In genomic region chr2:135411646-135412045, GRCh38 we compare ENCODE assay signal across 26 cellular contexts.
DNase-seq lines count a peak whose midpoint lies in the region; ATAC-seq, FAIRE-seq and TF ChIP-seq lines count a peak whose summit lies in the region.
"Had no signal": no experiment of that assay in that cellular context is flagged by ENCODE, and none has a peak within 500 bp of the region (broad histone marks: within the 10 kb centered on the region; RNA-seq: fewer than 3 reads in every experiment).

No MANE protein-coding gene starts in this region.

- WGBS in HepG2 (ENCODE audit: low lambda C conversion rate) = 98% methylated on average over 3 of the region's 3 CpGs
- 95% methylated on average over 3 of the region's 3 CpGs for WGBS in right lobe of liver (ENCODE audit: insufficient coverage, low coverage, low lambda C conversion rate, missing lambda C conversion rate)
- 97% methylated on average over 3 of the region's 3 CpGs; no CpG with 5 or more reads in 1 of the 2 experiments for WGBS in H1 (ENCODE audit: extremely low coverage in 1 of 2, insufficient coverage in 1 of 2, insufficient read length in 1 of 2, insufficient replicate concordance in 2 of 2, low coverage in 1 of 2, low lambda C conversion rate in 2 of 2, missing lambda C conversion rate in 1 of 2), 2 experiments

- no peaks in the 10 kb centered on the region for H3K36me3 ChIP-seq in HepG2 (replicated peaks in 1 of 2; ENCODE audit: control insufficient read depth in 1 of 2, insufficient read depth in 2 of 2, low read length in 2 of 2)
- H3K36me3 ChIP-seq in right lobe of liver = no peaks in the 10 kb centered on the region
- H3K36me3 ChIP-seq in H1 (ENCODE audit: control insufficient read depth in 2 of 4, insufficient read depth in 4 of 4, low read length in 3 of 4) = no peaks in the 10 kb centered on the region
- H3K36me3 ChIP-seq: BE2C, BLaER1 had no signal

- no peak for FAIRE-seq in HepG2 (lab: Jason Lieb, UNC)
- FAIRE-seq in H1 (lab: Jason Lieb, UNC) = no peak
- FAIRE-seq: GM12878, GM12892, GM18507 had no signal

- no peak overlapping the region for H4K91ac ChIP-seq in H1 (replicated peaks; ENCODE audit: insufficient read length, low read length)

- TF ChIP-seq CTCF in HepG2 (CRISPR knock-in tag; IDR thresholded peaks at IDR 0.05) (no peak), right lobe of liver (IDR thresholded peaks at IDR 0.05) (no peak), H1 (IDR thresholded peaks at IDR 0.05; ENCODE audit: control extremely low read depth in 1 of 3, insufficient read depth in 1 of 3, low read depth in 1 of 3, low read length in 3 of 3) (no peak), omental fat pad (IDR thresholded peaks at IDR 0.05) (no peak)

- no peaks in the 10 kb centered on the region for H3K27me3 ChIP-seq in HepG2 (ENCODE audit: control insufficient read depth in 1 of 2, insufficient read depth in 2 of 2, low read length in 2 of 2)
- H3K27me3 ChIP-seq in right lobe of liver = no peaks in the 10 kb centered on the region
- no peaks in the 10 kb centered on the region for H3K27me3 ChIP-seq in H1 (replicated peaks in 1 of 4; ENCODE audit: control insufficient read depth in 3 of 4, extremely low read depth in 1 of 4, insufficient read depth in 3 of 4, low read length in 3 of 4)
- H3K27me3 ChIP-seq: BE2C, BLaER1 had no signal

- H3K4me2 ChIP-seq in HepG2 (ENCODE audit: low read depth, low read length) (no peak overlapping the region), H1 (ENCODE audit: insufficient read depth in 1 of 2, low read depth in 2 of 2, low read length in 2 of 2) (no peak overlapping the region)
- H3K4me2 ChIP-seq: BLaER1 had no signal

- no peak for TF ChIP-seq POLR2A in HepG2 (IDR thresholded peaks at IDR 0.05; ENCODE audit: insufficient read depth in 1 of 2, low read depth in 2 of 2, low read length in 2 of 2)
- no peak for TF ChIP-seq POLR2A in right lobe of liver (IDR thresholded peaks at IDR 0.05)
- TF ChIP-seq POLR2A in H1 (IDR thresholded peaks at IDR 0.05; ENCODE audit: control extremely low read depth in 1 of 2, low read depth in 2 of 2, low read length in 2 of 2) = no peak

- no peak overlapping the region for H2AK5ac ChIP-seq in H1 (ENCODE audit: low read depth, low read length)

- POLR2A ChIA-PET in HepG2 (lab: Yijun Ruan, JAX) (no interaction called here), H1 (lab: Charles Lee; ENCODE audit: partially characterized antibody) (no interaction called here)
- POLR2A ChIA-PET in activated CD8-positive, alpha-beta T cell treated with anti-CD3 and anti-CD28 coated beads, Interleukin-2, amount 10 ng/mL, durations not matched to agents 7 days and 5 days (lab: Charles Lee) = no interaction called here

- no peak overlapping the region for H3K23ac ChIP-seq in H1 (ENCODE audit: insufficient read length)

- H4K20me1 ChIP-seq in HepG2 (ENCODE audit: insufficient read depth, low read length) (no peaks in the 10 kb centered on the region), H1 (replicated peaks in 1 of 2; ENCODE audit: control insufficient read depth in 1 of 2, insufficient read depth in 2 of 2, low read length in 2 of 2) (no peaks in the 10 kb centered on the region)
- H4K20me1 ChIP-seq: BLaER1 had no signal

- H3K56ac ChIP-seq in H1 (replicated peaks; ENCODE audit: insufficient read length, low read depth, low read length) = no peak overlapping the region

- H3K4ac ChIP-seq in H1 (replicated peaks; ENCODE audit: insufficient read length, low read depth, low read length) = no peak overlapping the region

- TF ChIP-seq RAD21 in HepG2 (CRISPR knock-in tag; IDR thresholded peaks at IDR 0.05) = no peak
- TF ChIP-seq RAD21 in Ishikawa (IDR thresholded peaks at IDR 0.05; ENCODE audit: low read depth) = no peak
- TF ChIP-seq RAD21 in H1 (IDR thresholded peaks at IDR 0.05 in 1 of 2, conservative IDR thresholded peaks at IDR 0.05 in 1 of 2; ENCODE audit: low read depth in 2 of 2, low read length in 2 of 2) = no peak

- H2AFZ ChIP-seq in HepG2 (ENCODE audit: low read length) (no peak overlapping the region), H1 (ENCODE audit: low read length) (no peak overlapping the region)

- intact Hi-C loops in HepG2 (cut with micrococcal nuclease; ENCODE audit: unreplicated experiment) (no loop called here), right lobe of liver (cut with DNase I) (no loop called here)

- no peaks in the 10 kb centered on the region for H3K23me2 ChIP-seq in H1 (ENCODE audit: low read depth, low read length)

- TF ChIP-seq EP300 in HepG2 (IDR thresholded peaks at IDR 0.05; ENCODE audit: low read depth in 2 of 2, low read length in 2 of 2) (no peak), HepG2 (CRISPR knock-in tag; IDR thresholded peaks at IDR 0.05; ENCODE audit: borderline replicate concordance) (no peak), Ishikawa (IDR thresholded peaks at IDR 0.05; ENCODE audit: borderline replicate concordance) (no peak), H1 (IDR thresholded peaks at IDR 0.05; ENCODE audit: borderline replicate concordance in 1 of 2, low read depth in 2 of 2, low read length in 2 of 2) (no peak)

- H3K36me3 Mint-ChIP-seq in activated CD8-positive, alpha-beta T cell treated with anti-CD3 and anti-CD28 coated beads, Interleukin-2, amount 10 ng/mL, durations not matched to agents 7 days and 5 days (ENCODE audit: low read depth) = no peaks in the 10 kb centered on the region
- H3K36me3 Mint-ChIP-seq: CD14-positive monocyte had no signal

- H3K9ac ChIP-seq in HepG2 (ENCODE audit: insufficient read depth, low read depth, low read length) = no peak overlapping the region
- no peak overlapping the region for H3K9ac ChIP-seq in H1 (replicated peaks in 1 of 4; ENCODE audit: extremely low read depth in 1 of 4, low read depth in 3 of 4, low read length in 3 of 4)
- H3K9ac ChIP-seq: BLaER1 had no signal

- no peak overlapping the region for H3K4me3 Mint-ChIP-seq in activated CD8-positive, alpha-beta T cell treated with anti-CD3 and anti-CD28 coated beads, Interleukin-2, amount 10 ng/mL, durations not matched to agents 7 days and 5 days
- H3K4me3 Mint-ChIP-seq: CD14-positive monocyte; CD4-positive, alpha-beta memory T cell; CD4-positive, CD25-positive, alpha-beta regulatory T cell; CD8-positive, alpha-beta memory T cell had no signal

- no TSS peak for BruUV-seq in HepG2 (replicated peaks; lab: Mats Ljungman, UMichigan)

- no peak overlapping the region for H2BK15ac ChIP-seq in H1 (ENCODE audit: low read length)

- H3K4me1 Mint-ChIP-seq in activated CD8-positive, alpha-beta T cell treated with anti-CD3 and anti-CD28 coated beads, Interleukin-2, amount 10 ng/mL, durations not matched to agents 7 days and 5 days (ENCODE audit: low read depth) = no peaks in the 10 kb centered on the region
- H3K4me1 Mint-ChIP-seq: CD14-positive monocyte; CD4-positive, alpha-beta memory T cell; CD4-positive, CD25-positive, alpha-beta regulatory T cell; CD8-positive, alpha-beta memory T cell had no signal

- H3K4me3 ChIP-seq in HepG2 (replicated peaks in 1 of 3; ENCODE audit: insufficient read depth in 1 of 3, low read depth in 2 of 3, low read length in 3 of 3) = no peak overlapping the region
- H3K4me3 ChIP-seq in right lobe of liver = no peak overlapping the region
- no peak overlapping the region for H3K4me3 ChIP-seq in H1 (ENCODE audit: extremely low read depth in 1 of 4, insufficient read depth in 2 of 4, low read depth in 3 of 4, low read length in 4 of 4)
- H3K4me3 ChIP-seq: BLaER1, GM12878 had no signal

- H3K14ac ChIP-seq in H1 (ENCODE audit: insufficient read length) = no peak overlapping the region

- no peaks in the 10 kb centered on the region for H3K79me1 ChIP-seq in H1 (ENCODE audit: low read depth, low read length)

- no peaks in the 10 kb centered on the region for H3K27me3 Mint-ChIP-seq in activated CD8-positive, alpha-beta T cell treated with anti-CD3 and anti-CD28 coated beads, Interleukin-2, amount 10 ng/mL, durations not matched to agents 7 days and 5 days (ENCODE audit: low read depth)
- H3K27me3 Mint-ChIP-seq: CD4-positive, alpha-beta memory T cell; CD4-positive, CD25-positive, alpha-beta regulatory T cell; CD8-positive, alpha-beta memory T cell had no signal

- CTCF ChIA-PET in HepG2 (lab: Yijun Ruan, JAX; ENCODE audit: low intra/inter-chr PET ratio, low total read pairs) = no interaction called here
- CTCF ChIA-PET in H1 (lab: Charles Lee; ENCODE audit: partially characterized antibody) = no interaction called here
- CTCF ChIA-PET in activated CD8-positive, alpha-beta T cell treated with anti-CD3 and anti-CD28 coated beads, Interleukin-2, amount 10 ng/mL, durations not matched to agents 7 days and 5 days (lab: Charles Lee) = no interaction called here

- H3K9me3 Mint-ChIP-seq in activated CD8-positive, alpha-beta T cell treated with anti-CD3 and anti-CD28 coated beads, Interleukin-2, amount 10 ng/mL, durations not matched to agents 7 days and 5 days (ENCODE audit: insufficient read depth) = peaks cover 8% of the 10 kb centered on the region

- no peak overlapping the region for H3K27ac Mint-ChIP-seq in activated CD8-positive, alpha-beta T cell treated with anti-CD3 and anti-CD28 coated beads, Interleukin-2, amount 10 ng/mL, durations not matched to agents 7 days and 5 days
- H3K27ac Mint-ChIP-seq: CD14-positive monocyte; CD4-positive, alpha-beta memory T cell; CD4-positive, CD25-positive, alpha-beta regulatory T cell; CD8-positive, alpha-beta memory T cell had no signal

- H4K5ac ChIP-seq in H1 (ENCODE audit: insufficient read length, low read depth, low read length) = no peak overlapping the region

- no peak overlapping the region for H3K18ac ChIP-seq in H1 (ENCODE audit: extremely low read depth, low read length)

- H2BK12ac ChIP-seq in H1 (ENCODE audit: low read depth, low read length) = no peak overlapping the region

- ATAC-seq in HepG2 (no peak), right lobe of liver (no peak), omental fat pad (ENCODE audit: low FRiP score) (no peak)
- ATAC-seq in activated CD8-positive, alpha-beta T cell treated with anti-CD3 and anti-CD28 coated beads, Interleukin-2, amount 10 ng/mL, durations not matched to agents 7 days and 5 days = no peak
- ATAC-seq: GM12878 had no signal

- in situ Hi-C loops in HepG2 (cut with HindIII; ENCODE audit: extremely low pct_ligation_motif_present, low pct_unique_long_range_greater_than_20kb) = no loop called here

- H2BK120ac ChIP-seq in H1 (replicated peaks; ENCODE audit: low read depth, low read length) = no peak overlapping the region

- H3K27ac ChIP-seq in HepG2 (ENCODE audit: extremely low read length, insufficient read depth, low read length) = no peak overlapping the region
- no peak overlapping the region for H3K27ac ChIP-seq in right lobe of liver
- H3K27ac ChIP-seq in H1 (ENCODE audit: low read depth, low read length) = no peak overlapping the region
- H3K27ac ChIP-seq: 22Rv1, BLaER1 had no signal

- no peak overlapping the region for H2BK5ac ChIP-seq in H1 (ENCODE audit: low read depth, low read length)

- H2BK20ac ChIP-seq in H1 (ENCODE audit: low read length) = no peak overlapping the region

- no peaks in the 10 kb centered on the region for H3K9me3 ChIP-seq in HepG2 (ENCODE audit: low read length)
- no peaks in the 10 kb centered on the region for H3K9me3 ChIP-seq in right lobe of liver
- no peaks in the 10 kb centered on the region for H3K9me3 ChIP-seq in H1 (ENCODE audit: insufficient read depth in 2 of 2, low read depth in 1 of 2, low read length in 1 of 2)
- H3K9me3 ChIP-seq: BE2C, BLaER1 had no signal

- H4K8ac ChIP-seq in H1 (ENCODE audit: extremely low read depth, insufficient read depth, low read length) = no peak overlapping the region

- H3K4me1 ChIP-seq in HepG2 (ENCODE audit: insufficient read depth, low read length) = no peaks in the 10 kb centered on the region
- peaks cover 0 to 2% (median 0%) of the 10 kb centered on the region in 4 donors for H3K4me1 ChIP-seq in right lobe of liver
- no peaks in the 10 kb centered on the region for H3K4me1 ChIP-seq in H1 (replicated peaks in 1 of 4; ENCODE audit: control insufficient read depth in 3 of 4, insufficient read depth in 4 of 4, low read length in 3 of 4)
- H3K4me1 ChIP-seq: BE2C, BLaER1 had no signal

- no peak for DNase-seq in HepG2 (ENCODE audit: low spot score)
- no peak for DNase-seq in right lobe of liver
- DNase-seq in H1 (ENCODE audit: low read depth in 1 of 2, low spot score in 2 of 2) = no peak
- DNase-seq in omental fat pad (ENCODE audit: low spot score) = no peak
- no peak for DNase-seq in activated CD8-positive, alpha-beta T cell treated with anti-CD3 and anti-CD28 coated beads, Interleukin-2, amount 10 ng/mL, durations not matched to agents 7 days and 5 days
- DNase-seq: ACHN; BE2C; C1 segment of cervical spinal cord; CD4-positive, alpha-beta memory T cell; CD4-positive, CD25-positive, alpha-beta regulatory T cell; CD8-positive, alpha-beta memory T cell; COR-L47; DMS 273 treated with DMSO at 0.1 percent for 48 hours; DMS153; DMS53; DMS79; DND-41; EL; GDM1 had no signal

- H3K79me2 ChIP-seq in HepG2 (ENCODE audit: insufficient read depth, low read length) = no peaks in the 10 kb centered on the region
- no peaks in the 10 kb centered on the region for H3K79me2 ChIP-seq in H1 (ENCODE audit: control insufficient read depth in 1 of 2, insufficient read depth in 2 of 2, low read length in 2 of 2)

Comparison
In these comparisons a context has a peak if more than half of its experiments do, and no peak if none do; other contexts are left out.
1. Of the 41 proteins assayed by ChIP-seq in both HepG2 and H1: peak only in HepG2: none; only in H1: none; in both: CEBPB; in neither: 40.